17 cellular contexts compared by ENCODE assay signal in genomic region chr5:119284031-119284430, GRCh38.
A peak's percentile ranks its signal among the peaks of the same experiment; 100 is the strongest.
DNase-seq lines count a peak whose midpoint lies in the region; ATAC-seq and TF ChIP-seq lines count a peak whose summit lies in the region.
"Had no signal": no experiment of that assay in that cellular context is flagged by ENCODE, and none has a peak within 500 bp of the region (broad histone marks: within the 10 kb centered on the region; RNA-seq: fewer than 3 reads in every experiment).

No MANE protein-coding gene starts in this region.

- H3K27me3 Mint-ChIP-seq in activated CD4-positive, alpha-beta T cell treated with anti-CD3 and anti-CD28 coated beads, Interleukin-2, amount 10 ng/mL, durations not matched to agents 7 days and 5 days, result no peaks in the 10 kb centered on the region
- no peaks in the 10 kb centered on the region for H3K27me3 Mint-ChIP-seq in activated T-helper 17 cell treated with anti-CD3 and anti-CD28 coated beads, Interleukin-2, amount 50 U/mL, for 72 hours

- no peak overlapping the region for H3K4me3 Mint-ChIP-seq in activated CD4-positive, alpha-beta T cell treated with anti-CD3 and anti-CD28 coated beads, Interleukin-2, amount 10 ng/mL, durations not matched to agents 7 days and 5 days
- H3K4me3 Mint-ChIP-seq in activated T-helper 17 cell treated with anti-CD3 and anti-CD28 coated beads, Interleukin-2, amount 50 U/mL, for 72 hours, result peak overlapping the region; percentile 73

- CTCF ChIA-PET in activated CD4-positive, alpha-beta T cell treated with anti-CD3 and anti-CD28 coated beads, Interleukin-2, amount 10 ng/mL, durations not matched to agents 7 days and 5 days (lab: Charles Lee), result interaction anchor here (1.6 to 2.1 kb wide), 2 partner anchors 14 to 16 kb away, joined by 3 to 7 read pairs; no protein-coding TSS in a partner anchor

- peaks cover 98 to 100% of the 10 kb centered on the region in 2 experiments for H3K4me1 ChIP-seq in neutrophil (ENCODE audit: control insufficient read depth in 1 of 2, insufficient read depth in 1 of 2, low read depth in 1 of 2, low read length in 1 of 2)

- H3K36me3 ChIP-seq in KOPT-K1 (ENCODE audit: insufficient read depth, low read length) (peaks cover 44% of the 10 kb centered on the region), neutrophil (no peaks in the 10 kb centered on the region)
- H3K36me3 ChIP-seq: cardiac muscle cell had no signal

- H3K36me3 Mint-ChIP-seq in activated CD4-positive, alpha-beta T cell treated with anti-CD3 and anti-CD28 coated beads, Interleukin-2, amount 10 ng/mL, durations not matched to agents 7 days and 5 days (ENCODE audit: low read depth), result peaks cover 71% of the 10 kb centered on the region
- H3K36me3 Mint-ChIP-seq in activated T-helper 17 cell treated with anti-CD3 and anti-CD28 coated beads, Interleukin-2, amount 50 U/mL, for 72 hours (ENCODE audit: low read depth), result peaks cover 84% of the 10 kb centered on the region

- peak overlapping the region; percentile 80 for H3K27ac Mint-ChIP-seq in activated CD4-positive, alpha-beta T cell treated with anti-CD3 and anti-CD28 coated beads, Interleukin-2, amount 10 ng/mL, durations not matched to agents 7 days and 5 days
- peak overlapping the region; percentile 88 for H3K27ac Mint-ChIP-seq in activated T-helper 17 cell treated with anti-CD3 and anti-CD28 coated beads, Interleukin-2, amount 50 U/mL, for 72 hours

- no peaks in the 10 kb centered on the region for H3K9me3 Mint-ChIP-seq in activated CD4-positive, alpha-beta T cell treated with anti-CD3 and anti-CD28 coated beads, Interleukin-2, amount 10 ng/mL, durations not matched to agents 7 days and 5 days
- no peaks in the 10 kb centered on the region for H3K9me3 Mint-ChIP-seq in activated T-helper 17 cell treated with anti-CD3 and anti-CD28 coated beads, Interleukin-2, amount 50 U/mL, for 72 hours

- H3K27ac ChIP-seq in KOPT-K1 (ENCODE audit: low read depth, low read length, poor library complexity, severe bottlenecking) (peak overlapping the region; percentile 91), neutrophil (peak overlapping the region; percentile 87)
- H3K27ac ChIP-seq: cardiac muscle cell had no signal

- ATAC-seq in activated T-helper 17 cell treated with anti-CD3 and anti-CD28 coated beads, Interleukin-2, amount 50 U/mL, for 72 hours (replicated peaks), result no peak
- ATAC-seq in HG02678 (IDR thresholded peaks at IDR 0.05; ENCODE audit: unreplicated experiment), result no peak
- ATAC-seq: heart right ventricle had no signal

- no peak for DNase-seq in activated CD4-positive, alpha-beta T cell treated with anti-CD3 and anti-CD28 coated beads, Interleukin-2, amount 10 ng/mL, durations not matched to agents 7 days and 5 days
- no peak for DNase-seq in activated CD4-positive, alpha-beta T cell treated with anti-CD3 and anti-CD28 coated beads, Interleukin-2, amount 50 U/mL, for 48 hours
- no peak for DNase-seq in NAMALWA (ENCODE audit: low spot score)
- DNase-seq in HT-29 (ENCODE audit: low spot score), result no peak
- DNase-seq: GDM1; heart right ventricle; IMR-90; NK-92 treated with Interleukin-12 subunit alpha and Interleukin-12 subunit beta, amount 100 ng/mL, for 24 hours; occipital lobe; SHP77; stimulated activated CD4-positive, alpha-beta T cell treated with anti-CD3 and anti-CD28 coated beads, Interleukin-4, amount 100 ng/mL, for 4 hours; T1000 had no signal

- POLR2A ChIA-PET in activated CD4-positive, alpha-beta T cell treated with anti-CD3 and anti-CD28 coated beads, Interleukin-2, amount 10 ng/mL, durations not matched to agents 7 days and 5 days (lab: Charles Lee), result no interaction called here

- TF ChIP-seq CTCF in neutrophil (IDR thresholded peaks at IDR 0.05), result no peak

- H3K27me3 ChIP-seq in neutrophil, result no peaks in the 10 kb centered on the region
- H3K27me3 ChIP-seq: cardiac muscle cell, heart right ventricle had no signal

- H3K4me3 ChIP-seq in neutrophil (ENCODE audit: low read depth in 1 of 2, low read length in 1 of 2), result peak overlapping the region in 1 of 2 experiments; percentile 2
- H3K4me3 ChIP-seq: cardiac muscle cell, heart right ventricle had no signal

- H3K4me1 Mint-ChIP-seq in activated CD4-positive, alpha-beta T cell treated with anti-CD3 and anti-CD28 coated beads, Interleukin-2, amount 10 ng/mL, durations not matched to agents 7 days and 5 days, result peaks cover 98% of the 10 kb centered on the region
- H3K4me1 Mint-ChIP-seq in activated T-helper 17 cell treated with anti-CD3 and anti-CD28 coated beads, Interleukin-2, amount 50 U/mL, for 72 hours, result peaks cover 72% of the 10 kb centered on the region

- no peaks in the 10 kb centered on the region for H3K9me3 ChIP-seq in KOPT-K1 (ENCODE audit: insufficient read depth, low read length, poor library complexity, severe bottlenecking)
- H3K9me3 ChIP-seq in neutrophil, result no peaks in the 10 kb centered on the region
- H3K9me3 ChIP-seq: heart right ventricle had no signal
